ENCODE assay signal across 11 cellular contexts in the genomic region with DNA sequence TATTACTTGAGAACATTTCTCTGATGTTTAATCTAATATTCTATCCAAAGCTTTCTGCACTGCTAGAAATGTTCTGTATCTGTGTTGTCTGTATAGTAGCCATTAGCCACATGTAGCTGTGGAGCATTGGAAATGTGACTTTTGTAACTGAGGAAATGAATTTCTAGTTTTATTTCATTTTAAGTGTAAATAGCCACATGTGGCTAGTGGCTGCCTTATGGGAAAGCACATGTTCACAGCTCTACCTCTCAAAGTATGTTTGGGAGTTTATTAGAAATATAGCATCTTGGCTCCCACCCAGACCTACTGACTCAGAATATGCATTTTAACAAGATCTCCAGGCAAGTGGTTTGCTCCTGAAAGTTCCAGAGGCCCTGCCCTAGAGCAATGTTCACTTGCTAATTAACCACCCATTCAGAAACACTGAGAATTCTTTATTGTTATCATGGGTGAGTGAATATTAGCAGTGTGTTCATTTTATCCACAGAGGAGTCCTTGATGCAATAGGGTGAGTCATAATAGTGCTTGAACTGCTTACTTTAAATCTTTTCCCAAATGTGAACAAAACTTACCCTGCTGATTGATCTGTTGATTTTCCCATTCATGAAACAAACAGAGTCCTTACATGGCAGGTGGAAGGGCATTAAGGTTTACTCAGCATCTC.
A peak's percentile ranks its signal among the peaks of the same experiment; 100 is the strongest.
DNase-seq lines count a peak whose midpoint lies in the region; ATAC-seq, FAIRE-seq and TF ChIP-seq lines count a peak whose summit lies in the region.
"Had no signal": no experiment of that assay in that cellular context is flagged by ENCODE, and none has a peak within 500 bp of the region (broad histone marks: within the 10 kb centered on the region; RNA-seq: fewer than 3 reads in every experiment).

No MANE protein-coding gene starts in this region.

- H3K4ac ChIP-seq in mesendoderm (ENCODE audit: low read depth, low read length), result no peak overlapping the region

- H2AK5ac ChIP-seq in mesendoderm (ENCODE audit: low read length), result no peak overlapping the region

- H3K18ac ChIP-seq in mesendoderm (ENCODE audit: low read length), result no peak overlapping the region

- H2BK15ac ChIP-seq in mesendoderm (replicated peaks; ENCODE audit: low read depth), result no peak overlapping the region

- intact Hi-C loops in endothelial cell of umbilical vein (cut with micrococcal nuclease) (no loop called here), sciatic nerve (cut with DNase I) (no loop called here)
- intact Hi-C loops in activated CD4-positive, alpha-beta memory T cell treated with anti-CD3 and anti-CD28 coated beads for 36 hours (cut with micrococcal nuclease), result no loop called here

- H3K27ac Mint-ChIP-seq in activated CD4-positive, alpha-beta memory T cell treated with anti-CD3 and anti-CD28 coated beads for 36 hours, result no peak overlapping the region
- H3K27ac Mint-ChIP-seq: activated B cell treated with CpG ODN at 0.5 μM for 24 hours had no signal

- H3K4me3 Mint-ChIP-seq in activated CD4-positive, alpha-beta memory T cell treated with anti-CD3 and anti-CD28 coated beads for 36 hours, result no peak overlapping the region
- H3K4me3 Mint-ChIP-seq: activated B cell treated with CpG ODN at 0.5 μM for 24 hours, naive B cell had no signal

- H3K27ac ChIP-seq in endothelial cell of umbilical vein (ENCODE audit: insufficient read depth, low read depth, low read length), result no peak overlapping the region
- no peak overlapping the region for H3K27ac ChIP-seq in mesendoderm (ENCODE audit: low read depth, low read length)
- H3K27ac ChIP-seq: heart left ventricle had no signal

- H3K9me3 ChIP-seq in endothelial cell of umbilical vein (replicated peaks; ENCODE audit: control insufficient read depth, insufficient read depth, low read length), result no peaks in the 10 kb centered on the region
- H3K9me3 ChIP-seq: heart left ventricle had no signal

- H4K8ac ChIP-seq in mesendoderm (ENCODE audit: low read depth, low read length), result no peak overlapping the region

- H3K23ac ChIP-seq in mesendoderm (ENCODE audit: low read length), result no peak overlapping the region

- H2BK120ac ChIP-seq in mesendoderm (ENCODE audit: low read depth, low read length), result no peak overlapping the region

- H4K5ac ChIP-seq in mesendoderm (ENCODE audit: low read length), result no peak overlapping the region

- peaks cover 2% of the 10 kb centered on the region for H3K27me3 Mint-ChIP-seq in activated CD4-positive, alpha-beta memory T cell treated with anti-CD3 and anti-CD28 coated beads for 36 hours
- H3K27me3 Mint-ChIP-seq: activated B cell treated with CpG ODN at 0.5 μM for 24 hours, naive B cell had no signal

- dilution Hi-C loops in endothelial cell of umbilical vein (cut with MboI; ENCODE audit: extremely low pct_ligation_motif_present, low sequenced_read_pairs), result no loop called here

- no peak for FAIRE-seq in endothelial cell of umbilical vein (lab: Jason Lieb, UNC)

- no peaks in the 10 kb centered on the region for H3K36me3 Mint-ChIP-seq in activated CD4-positive, alpha-beta memory T cell treated with anti-CD3 and anti-CD28 coated beads for 36 hours
- H3K36me3 Mint-ChIP-seq: naive B cell had no signal

- no peaks in the 10 kb centered on the region for H3K79me2 ChIP-seq in endothelial cell of umbilical vein (ENCODE audit: control insufficient read depth, insufficient read depth, low read length)
- H3K79me2 ChIP-seq in mesendoderm (ENCODE audit: control insufficient read depth, insufficient read depth, low read length), result no peaks in the 10 kb centered on the region

- H3K27me3 ChIP-seq in endothelial cell of umbilical vein (ENCODE audit: control insufficient read depth in 2 of 2, insufficient read depth in 2 of 2, low read length in 2 of 2), result no peaks in the 10 kb centered on the region
- H3K27me3 ChIP-seq in mesendoderm (ENCODE audit: insufficient read depth, low read length, poor library complexity), result no peaks in the 10 kb centered on the region
- H3K27me3 ChIP-seq: heart left ventricle had no signal

- no peaks in the 10 kb centered on the region for H3K9me1 ChIP-seq in endothelial cell of umbilical vein (replicated peaks; ENCODE audit: control insufficient read depth, extremely low read depth, insufficient read depth, low read length)

- no peaks in the 10 kb centered on the region for H3K79me1 ChIP-seq in mesendoderm (ENCODE audit: low read length)

- no peak overlapping the region for H2AFZ ChIP-seq in endothelial cell of umbilical vein (ENCODE audit: low read depth, low read length)

- H3K4me1 ChIP-seq in endothelial cell of umbilical vein (ENCODE audit: control insufficient read depth, extremely low read depth, insufficient read depth, low read length) (no peaks in the 10 kb centered on the region), mesendoderm (ENCODE audit: control insufficient read depth, low read depth, low read length) (no peaks in the 10 kb centered on the region)

- H3K4me2 ChIP-seq in endothelial cell of umbilical vein (ENCODE audit: insufficient read depth, low read length), result no peak overlapping the region
- H3K4me2 ChIP-seq in mesendoderm (ENCODE audit: low read length), result no peak overlapping the region

- H3K56ac ChIP-seq in mesendoderm (ENCODE audit: low read length), result no peak overlapping the region

- POLR2A ChIA-PET in endothelial cell of umbilical vein (lab: Charles Lee), result no interaction called here
- POLR2A ChIA-PET in activated CD4-positive, alpha-beta memory T cell treated with anti-CD3 and anti-CD28 coated beads for 36 hours (lab: Charles Lee), result no interaction called here

- BruUV-seq in endothelial cell of umbilical vein (replicated peaks; lab: Mats Ljungman, UMichigan), result no TSS peak

- CTCF ChIA-PET in endothelial cell of umbilical vein (lab: Charles Lee), result interaction anchor here (1.4 kb wide), 2 partner anchors 10 to 371 kb away, joined by 3 to 4 read pairs; no protein-coding TSS in a partner anchor
- CTCF ChIA-PET in activated CD4-positive, alpha-beta memory T cell treated with anti-CD3 and anti-CD28 coated beads for 36 hours (lab: Charles Lee), result no interaction called here

- TF ChIP-seq CTCF in endothelial cell of umbilical vein (IDR thresholded peaks at IDR 0.05; ENCODE audit: extremely low read depth in 1 of 2, insufficient read depth in 1 of 2, low read depth in 1 of 2, low read length in 2 of 2), result no peak

- no peak for TF ChIP-seq POLR2A in endothelial cell of umbilical vein (IDR thresholded peaks at IDR 0.05; ENCODE audit: low read depth, low read length)

- no peak overlapping the region for H2BK5ac ChIP-seq in mesendoderm (ENCODE audit: low read length)

- H3K9ac ChIP-seq in endothelial cell of umbilical vein (replicated peaks; ENCODE audit: extremely low read depth, insufficient read depth, low read length) (no peak overlapping the region), mesendoderm (ENCODE audit: low read length) (no peak overlapping the region)

- H3K4me1 Mint-ChIP-seq in activated CD4-positive, alpha-beta memory T cell treated with anti-CD3 and anti-CD28 coated beads for 36 hours (ENCODE audit: low read depth), result no peaks in the 10 kb centered on the region
- H3K4me1 Mint-ChIP-seq: activated B cell treated with CpG ODN at 0.5 μM for 24 hours, naive B cell had no signal

- H3K36me3 ChIP-seq in endothelial cell of umbilical vein (ENCODE audit: control insufficient read depth in 2 of 2, extremely low read depth in 1 of 2, insufficient read depth in 2 of 2, low read length in 2 of 2) (no peaks in the 10 kb centered on the region), mesendoderm (ENCODE audit: control insufficient read depth, insufficient read depth, low read length) (no peaks in the 10 kb centered on the region)
- H3K36me3 ChIP-seq: heart left ventricle had no signal

- no peaks in the 10 kb centered on the region for H4K20me1 ChIP-seq in endothelial cell of umbilical vein (replicated peaks; ENCODE audit: control insufficient read depth, extremely low read depth, insufficient read depth, low read length)

- peak; percentile 45 for ATAC-seq in sciatic nerve

- H3K4me3 ChIP-seq in endothelial cell of umbilical vein (replicated peaks in 1 of 3; ENCODE audit: insufficient read depth in 1 of 3, low read depth in 1 of 3, low read length in 3 of 3) (no peak overlapping the region), mesendoderm (ENCODE audit: low read length) (no peak overlapping the region)
- H3K4me3 ChIP-seq: heart left ventricle had no signal

- DNase-seq in NCI-H510A treated with DMSO at 0.1 percent for 48 hours (lab: John Stamatoyannopoulos, UW), result peak; percentile 93
- no peak for DNase-seq in NCI-H510A (lab: John Stamatoyannopoulos, UW)
- peak; percentile 60 for DNase-seq in NCI-H226
- DNase-seq in endothelial cell of umbilical vein (ENCODE audit: low read depth, low spot score), result no peak
- no peak for DNase-seq in sciatic nerve (ENCODE audit: low spot score)
- no peak for DNase-seq in mesendoderm
- DNase-seq in activated CD4-positive, alpha-beta memory T cell treated with anti-CD3 and anti-CD28 coated beads for 36 hours, result no peak
- no peak for DNase-seq in HuH-7.5 (ENCODE audit: low spot score)
- DNase-seq: activated B cell treated with CpG ODN at 0.5 μM for 24 hours, heart left ventricle, naive B cell had no signal

- no peaks in the 10 kb centered on the region for H3K9me3 Mint-ChIP-seq in activated CD4-positive, alpha-beta memory T cell treated with anti-CD3 and anti-CD28 coated beads for 36 hours
- H3K9me3 Mint-ChIP-seq: activated B cell treated with CpG ODN at 0.5 μM for 24 hours, naive B cell had no signal

TF ChIP-seq in endothelial cell of umbilical vein, 7 proteins besides CTCF, POLR2A, EP300 and RAD21:
- TF ChIP-seq JUN (IDR thresholded peaks at IDR 0.05; ENCODE audit: borderline replicate concordance, insufficient read depth, insufficient read length, low read depth) (peak; percentile 20), POLR2AphosphoS5 (IDR thresholded peaks at IDR 0.05; ENCODE audit: insufficient read depth, low read depth, low read length) (no peak)

Comparison
In these comparisons a context has a peak if more than half of its experiments do, and no peak if none do; other contexts are left out.
1. DNase-seq: peak in NCI-H510A treated with DMSO at 0.1 percent for 48 hours (single experiment) and NCI-H226 (single experiment); none in NCI-H510A (single experiment), endothelial cell of umbilical vein (single experiment), sciatic nerve (single experiment), mesendoderm (single experiment), activated CD4-positive, alpha-beta memory T cell treated with anti-CD3 and anti-CD28 coated beads for 36 hours (single experiment) and HuH-7.5 (single experiment).